In the genomic region with DNA sequence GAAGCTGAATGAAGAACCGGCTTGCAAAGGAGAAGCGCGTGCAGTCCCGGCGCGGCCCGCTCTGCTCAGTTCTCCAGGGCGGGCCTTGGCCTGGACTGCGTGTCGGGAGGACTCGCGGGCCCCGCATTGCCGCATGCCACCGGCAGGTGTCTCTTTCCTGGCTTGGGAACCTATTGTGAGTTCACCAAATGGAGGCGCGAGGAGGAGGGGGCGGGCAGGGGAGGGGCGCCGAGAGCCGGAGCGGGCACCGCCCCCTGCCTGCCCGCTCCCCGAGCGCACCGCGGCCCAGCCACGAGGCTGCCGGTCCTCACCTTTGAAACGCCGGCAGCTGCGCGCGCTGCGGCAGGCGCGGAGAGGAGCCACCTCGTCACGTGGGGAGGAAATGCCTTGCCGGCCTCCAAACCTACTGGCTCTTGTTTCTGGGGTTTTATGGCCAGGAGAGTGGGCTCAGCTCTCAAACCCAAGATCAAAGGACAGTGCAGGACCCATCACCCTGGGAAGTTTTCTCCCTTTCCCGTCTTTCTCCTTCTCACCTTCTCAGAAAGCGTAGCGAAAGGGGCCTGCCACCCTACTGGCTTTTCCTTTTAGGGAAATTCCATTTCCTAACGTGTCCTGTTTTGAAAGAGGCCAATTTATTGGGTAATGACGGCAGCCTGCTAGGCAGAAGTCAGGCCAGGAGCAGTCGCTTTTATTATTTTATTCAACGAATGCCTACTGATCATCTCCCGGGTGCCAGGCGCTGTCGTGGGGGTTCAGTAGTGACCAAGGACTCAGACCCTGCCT, we compare ENCODE assay signal across 1 cellular context.
TF ChIP-seq lines count a peak whose summit lies in the region.

No MANE protein-coding gene starts in this region.

TF ChIP-seq in WTC11, 78 proteins besides CTCF, POLR2A, EP300 and RAD21 (continued from another document):
- TF ChIP-seq ARID4B (CRISPR knock-in tag; IDR thresholded peaks at IDR 0.05; ENCODE audit: borderline replicate concordance) (peak; percentile 87; the same call in 1 of the 2 replicates), MYBL2 (CRISPR knock-in tag; IDR thresholded peaks at IDR 0.05) (peak; percentile 91), KAT7 (CRISPR knock-in tag; IDR thresholded peaks at IDR 0.05; ENCODE audit: borderline replicate concordance) (no peak), ATF2 (CRISPR knock-in tag; IDR thresholded peaks at IDR 0.05; ENCODE audit: borderline replicate concordance, low read depth) (no peak), ZNF317 (CRISPR knock-in tag; IDR thresholded peaks at IDR 0.05; ENCODE audit: borderline replicate concordance, low read depth) (no peak), ZNF121 (CRISPR knock-in tag; IDR thresholded peaks at IDR 0.05) (no peak), SOX15 (CRISPR knock-in tag; IDR thresholded peaks at IDR 0.05) (no peak), NR2C2 (CRISPR knock-in tag; IDR thresholded peaks at IDR 0.05) (peak; percentile 34; the same call in 1 of the 2 replicates), ZNF671 (CRISPR knock-in tag; IDR thresholded peaks at IDR 0.05) (no peak), GRHL2 (CRISPR knock-in tag; IDR thresholded peaks at IDR 0.05; ENCODE audit: insufficient replicate concordance, severe bottlenecking) (no peak)
- TF ChIP-seq, protein P1, sequence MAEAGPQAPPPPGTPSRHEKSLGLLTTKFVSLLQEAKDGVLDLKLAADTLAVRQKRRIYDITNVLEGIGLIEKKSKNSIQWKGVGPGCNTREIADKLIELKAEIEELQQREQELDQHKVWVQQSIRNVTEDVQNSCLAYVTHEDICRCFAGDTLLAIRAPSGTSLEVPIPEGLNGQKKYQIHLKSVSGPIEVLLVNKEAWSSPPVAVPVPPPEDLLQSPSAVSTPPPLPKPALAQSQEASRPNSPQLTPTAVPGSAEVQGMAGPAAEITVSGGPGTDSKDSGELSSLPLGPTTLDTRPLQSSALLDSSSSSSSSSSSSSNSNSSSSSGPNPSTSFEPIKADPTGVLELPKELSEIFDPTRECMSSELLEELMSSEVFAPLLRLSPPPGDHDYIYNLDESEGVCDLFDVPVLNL (CRISPR knock-in tag; IDR thresholded peaks at IDR 0.05; ENCODE audit: borderline replicate concordance, low read depth) = no peak
